Comparison of ENCODE assay signal across 8 cellular contexts in genomic region chr22:45263790-45264269, GRCh38. TPM values are rescaled to one million over a fixed set of nuclear protein-coding genes. Genes with fewer than 3 reads are reported as not detected.
DNase-seq lines count a peak whose midpoint lies in the region; ATAC-seq and TF ChIP-seq lines count a peak whose summit lies in the region.

No MANE protein-coding gene starts in this region.

- H3K27me3 ChIP-seq in adipocyte (replicated peaks; ENCODE audit: control insufficient read depth, insufficient read depth, low read length) (peaks cover 11% of the 10 kb centered on the region), left ventricle myocardium inferior (ENCODE audit: low read depth) (peaks cover 14% of the 10 kb centered on the region), psoas muscle (ENCODE audit: insufficient read depth in 3 of 3, low read length in 2 of 3) (no peaks in the 10 kb centered on the region)

- WGBS in psoas muscle, 3 donors = 10 to 15% (median 11%) methylated on average over 10 to 11 of the region's 11 CpGs

- H3K36me3 ChIP-seq in adipocyte (ENCODE audit: control insufficient read depth, insufficient read depth, low read length, severe bottlenecking) = no peaks in the 10 kb centered on the region
- H3K36me3 ChIP-seq in left ventricle myocardium inferior = no peaks in the 10 kb centered on the region
- no peaks in the 10 kb centered on the region for H3K36me3 ChIP-seq in psoas muscle (ENCODE audit: insufficient read depth in 1 of 2, low read depth in 1 of 2)

- H3K27ac ChIP-seq in left ventricle myocardium inferior (replicated peaks) (peak overlapping the region; percentile 57), psoas muscle (peak overlapping the region; percentile 46)

- ATAC-seq in GM21576 (IDR thresholded peaks at IDR 0.05; ENCODE audit: unreplicated experiment) (peak; percentile 42), psoas muscle (peak; percentile 92 to 98 (median 96))

- intact Hi-C loops in left ventricle myocardium inferior (cut with micrococcal nuclease) (loop anchor here (2.0 kb wide), 1 partner anchor 181 kb away; no protein-coding TSS in a partner anchor), psoas muscle (cut with DNase I) (loop anchor here in 1 of 2 donors (5.0 kb wide), 1 partner anchor 162 kb away; no protein-coding TSS in a partner anchor)

- no peaks in the 10 kb centered on the region for H3K9me3 ChIP-seq in adipocyte (ENCODE audit: control insufficient read depth, low read length)
- no peaks in the 10 kb centered on the region for H3K9me3 ChIP-seq in left ventricle myocardium inferior (replicated peaks)
- no peaks in the 10 kb centered on the region for H3K9me3 ChIP-seq in psoas muscle

- TF ChIP-seq CTCF in left ventricle myocardium inferior (IDR thresholded peaks at IDR 0.05; ENCODE audit: borderline replicate concordance) (peak; percentile 80), psoas muscle (IDR thresholded peaks at IDR 0.05) (peak; percentile 62)

- peak overlapping the region; percentile 35 for H3K9ac ChIP-seq in adipocyte (ENCODE audit: low read length)

- DNase-seq in Daoy (ENCODE audit: low read depth) (peak; percentile 81), HuH-7.5 (ENCODE audit: low spot score) (peak; percentile 87), adipocyte (ENCODE audit: low read depth) (peak; percentile 82), left ventricle myocardium inferior (peak; percentile 72), psoas muscle (peak; percentile 83 to 88), NCI-H1930 (lab: John Stamatoyannopoulos, UW) (no peak)
- no peak for DNase-seq in stimulated activated naive CD4-positive, alpha-beta T cell (lab: John Stamatoyannopoulos, UW)

- H3K4me1 ChIP-seq in adipocyte (ENCODE audit: control insufficient read depth, insufficient read depth, low read length) = peaks cover 11% of the 10 kb centered on the region
- peaks cover 19% of the 10 kb centered on the region for H3K4me1 ChIP-seq in left ventricle myocardium inferior
- peaks cover 15% of the 10 kb centered on the region for H3K4me1 ChIP-seq in psoas muscle

- H3K4me3 ChIP-seq in adipocyte (ENCODE audit: low read length) (no peak overlapping the region), left ventricle myocardium inferior (no peak overlapping the region), psoas muscle (no peak overlapping the region)

RNA-seq across cellular contexts. Expression of gene UPK3A, which starts 20.9 kb away (rescaled TPM):
- total RNA-seq in Daoy (2014; rRNA removed; shearing (Covaris generic)) = not detected in 2 replicates
- total RNA-seq in left ventricle myocardium inferior (not detected), psoas muscle (1 to 10 TPM; 1.1 to 3.9 (median 2.1) TPM)
- 10 to 100 TPM in 1 of 3 donors, 1 to 10 TPM in 1, under 1 TPM in 1; 0.93 to 11.7 (median 5.0) TPM for polyA plus RNA-seq in psoas muscle

RNA-seq across cellular contexts. Expression of gene KIAA0930, which starts 23.1 kb away (rescaled TPM):
- total RNA-seq in Daoy (2014; rRNA removed; shearing (Covaris generic)) = 88.2 and 89.0 TPM in 2 replicates
- total RNA-seq in left ventricle myocardium inferior = 18.6 TPM
- total RNA-seq in psoas muscle = 10 to 100 TPM; 21.3 to 51.1 (median 28.0) TPM
- polyA plus RNA-seq in psoas muscle = 10 to 100 TPM; 13.2 to 24.9 (median 15.3) TPM

RNA-seq across cellular contexts. Expression of gene FAM118A, which starts 45.9 kb away (rescaled TPM):
- 8.8 and 10.1 TPM in 2 replicates for total RNA-seq in Daoy (2014; rRNA removed; shearing (Covaris generic))
- total RNA-seq in left ventricle myocardium inferior (14.1 TPM), psoas muscle (10 to 100 TPM; 14.2 to 25.5 (median 16.6) TPM)
- 10 to 100 TPM in 2 of 3 donors, 1 to 10 TPM in 1; 5.8 to 18.8 (median 15.6) TPM for polyA plus RNA-seq in psoas muscle

Comparison
In these comparisons a context has a peak if more than half of its experiments do, and no peak if none do; other contexts are left out.
1. DNase-seq: peak in Daoy (single experiment), HuH-7.5 (single experiment), adipocyte (single experiment), left ventricle myocardium inferior (single experiment) and psoas muscle (2 of 2); none in stimulated activated naive CD4-positive, alpha-beta T cell (0 of 6) and NCI-H1930 (0 of 2).